Comparison of ENCODE assay signal across 15 cellular contexts in the genomic region with DNA sequence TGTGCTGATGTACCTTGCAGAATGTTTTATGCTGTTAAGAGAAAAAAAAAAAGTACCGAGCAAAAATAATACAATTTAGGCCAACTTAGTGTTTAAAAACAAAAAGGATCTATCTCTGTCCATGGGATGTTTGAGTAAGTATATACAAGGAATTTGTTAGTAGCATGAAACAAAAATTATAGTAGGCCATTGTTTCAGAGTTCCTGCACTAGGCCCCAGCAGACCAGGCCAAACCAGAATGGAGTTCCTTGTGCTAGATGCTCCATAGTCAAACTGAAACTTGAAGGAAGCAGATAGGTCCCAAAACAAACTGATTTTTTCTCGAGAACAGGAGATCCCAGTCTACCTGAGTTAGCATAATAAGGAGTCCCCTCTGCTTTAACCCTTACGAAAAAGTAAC.
DNase-seq lines count a peak whose midpoint lies in the region; ATAC-seq and TF ChIP-seq lines count a peak whose summit lies in the region.
"Had no signal": no experiment of that assay in that cellular context is flagged by ENCODE, and none has a peak within 500 bp of the region (broad histone marks: within the 10 kb centered on the region; RNA-seq: fewer than 3 reads in every experiment).

No MANE protein-coding gene starts in this region.

- intact Hi-C loops in vagina (cut with DNase I): no loop called here

- TF ChIP-seq CTCF in DND-41 (IDR thresholded peaks at IDR 0.05; ENCODE audit: borderline replicate concordance, extremely low read depth, low read length, poor library complexity, severe bottlenecking) (no peak), vagina (IDR thresholded peaks at IDR 0.05) (no peak)

- no peaks in the 10 kb centered on the region for H3K79me2 ChIP-seq in DND-41 (ENCODE audit: insufficient read depth, low read length)

- H3K4me1 ChIP-seq in DND-41 (ENCODE audit: insufficient read depth, low read length) (0 out of 2 replicates have a peak, but pooled peaks cover 4% of the 10 kb centered on the region), vagina (peaks cover 8% of the 10 kb centered on the region)

- no peak overlapping the region for H3K4me3 Mint-ChIP-seq in stimulated activated naive CD8-positive, alpha-beta T cell treated with anti-CD3 and anti-CD28 coated beads, Interleukin-15, amount 100 ng/mL, for 72 hours
- H3K4me3 Mint-ChIP-seq: H9 had no signal

- no peaks in the 10 kb centered on the region for H3K27me3 Mint-ChIP-seq in stimulated activated naive CD8-positive, alpha-beta T cell treated with anti-CD3 and anti-CD28 coated beads, Interleukin-15, amount 100 ng/mL, for 72 hours
- H3K27me3 Mint-ChIP-seq: CD4-positive, alpha-beta T cell had no signal

- H4K20me1 ChIP-seq in DND-41 (ENCODE audit: insufficient read depth, low read length): no peaks in the 10 kb centered on the region

- no peak for TF ChIP-seq POLR2A in vagina (IDR thresholded peaks at IDR 0.05)

- no peak for DNase-seq in DND-41
- peak; percentile 38 for DNase-seq in SK-MEL-5 (ENCODE audit: low read depth, low spot score)
- peak; percentile 69 for DNase-seq in foreskin melanocyte
- peak; percentile 70 for DNase-seq in pons (ENCODE audit: low spot score)
- DNase-seq in vagina (ENCODE audit: extremely low spot score in 2 of 2): no peak
- no peak for DNase-seq in stimulated activated naive CD8-positive, alpha-beta T cell treated with anti-CD3 and anti-CD28 coated beads, Interleukin-15, amount 100 ng/mL, for 72 hours
- DNase-seq: ACHN; BE2C; C1 segment of cervical spinal cord; Caco-2; CD4-positive, alpha-beta T cell; GDM1; H9 had no signal

- peak overlapping the region; percentile 25; the same call in 1 of the 2 replicates for H2AFZ ChIP-seq in DND-41 (ENCODE audit: low read depth, low read length)

- H3K36me3 ChIP-seq in DND-41 (ENCODE audit: insufficient read depth, low read length) (no peaks in the 10 kb centered on the region), vagina (peaks cover 0 to 17% of the 10 kb centered on the region in 2 donors)
- H3K36me3 ChIP-seq: BE2C had no signal

- no peak for ATAC-seq in DND-41 (ENCODE audit: insufficient read depth, low read depth)
- no peak for ATAC-seq in stimulated activated naive CD8-positive, alpha-beta T cell treated with anti-CD3 and anti-CD28 coated beads, Interleukin-15, amount 100 ng/mL, for 72 hours
- no peak for ATAC-seq in GM19455 (IDR thresholded peaks at IDR 0.05; ENCODE audit: unreplicated experiment)
- no peak for ATAC-seq in HG03460 (IDR thresholded peaks at IDR 0.05; ENCODE audit: unreplicated experiment)

- no peak overlapping the region for H3K4me2 ChIP-seq in DND-41 (ENCODE audit: insufficient read depth, low read length)

- no peaks in the 10 kb centered on the region for H3K9me3 Mint-ChIP-seq in stimulated activated naive CD8-positive, alpha-beta T cell treated with anti-CD3 and anti-CD28 coated beads, Interleukin-15, amount 100 ng/mL, for 72 hours
- H3K9me3 Mint-ChIP-seq: CD4-positive, alpha-beta T cell; H9 had no signal

- H3K9me3 ChIP-seq in DND-41 (ENCODE audit: insufficient read depth, low read length, severe bottlenecking) (no peaks in the 10 kb centered on the region), vagina (no peaks in the 10 kb centered on the region)
- H3K9me3 ChIP-seq: BE2C, Caco-2 had no signal

- H3K4me1 Mint-ChIP-seq in stimulated activated naive CD8-positive, alpha-beta T cell treated with anti-CD3 and anti-CD28 coated beads, Interleukin-15, amount 100 ng/mL, for 72 hours: peaks cover 66% of the 10 kb centered on the region

- H3K4me3 ChIP-seq in DND-41 (ENCODE audit: low read depth in 1 of 2, low read length in 2 of 2) (no peak overlapping the region), vagina (no peak overlapping the region)

- H3K27ac ChIP-seq in DND-41 (ENCODE audit: low read length): no peak overlapping the region
- H3K27ac ChIP-seq in vagina: no peak overlapping the region

- in situ Hi-C loops in SK-MEL-5 (cut with HindIII; ENCODE audit: low pct_unique_long_range_greater_than_20kb, low sequenced_read_pairs): no loop called here

- no peak overlapping the region for H3K27ac Mint-ChIP-seq in stimulated activated naive CD8-positive, alpha-beta T cell treated with anti-CD3 and anti-CD28 coated beads, Interleukin-15, amount 100 ng/mL, for 72 hours
- H3K27ac Mint-ChIP-seq: CD4-positive, alpha-beta T cell had no signal

- no peaks in the 10 kb centered on the region for H3K27me3 ChIP-seq in DND-41 (ENCODE audit: insufficient read depth, low read length, poor library complexity)
- no peaks in the 10 kb centered on the region for H3K27me3 ChIP-seq in vagina
- H3K27me3 ChIP-seq: BE2C had no signal

- no peak overlapping the region for H3K9ac ChIP-seq in DND-41 (ENCODE audit: low read depth, low read length)

Comparison
In these comparisons a context has a peak if more than half of its experiments do, and no peak if none do; other contexts are left out.
1. DNase-seq: peak in SK-MEL-5 (single experiment), foreskin melanocyte (single experiment) and pons (single experiment); none in DND-41 (single experiment), vagina (0 of 2) and stimulated activated naive CD8-positive, alpha-beta T cell treated with anti-CD3 and anti-CD28 coated beads, Interleukin-15, amount 100 ng/mL, for 72 hours (0 of 2).